ENCODE assay signal across 1 cellular context in genomic region chr6:100349366-100349765, GRCh38.
TF ChIP-seq lines count a peak whose summit lies in the region.

No MANE protein-coding gene starts in this region.

TF ChIP-seq in HCT116, 20 proteins besides CTCF, POLR2A, EP300 and RAD21 (continued from another document):
- no peak for TF ChIP-seq REST (IDR thresholded peaks at IDR 0.05; ENCODE audit: low read depth)
- TF ChIP-seq YY1 (IDR thresholded peaks at IDR 0.05; ENCODE audit: extremely low read depth, insufficient replicate concordance, low read depth, low read length), result no peak
